ENCODE assay signal across 8 cellular contexts in the genomic region with DNA sequence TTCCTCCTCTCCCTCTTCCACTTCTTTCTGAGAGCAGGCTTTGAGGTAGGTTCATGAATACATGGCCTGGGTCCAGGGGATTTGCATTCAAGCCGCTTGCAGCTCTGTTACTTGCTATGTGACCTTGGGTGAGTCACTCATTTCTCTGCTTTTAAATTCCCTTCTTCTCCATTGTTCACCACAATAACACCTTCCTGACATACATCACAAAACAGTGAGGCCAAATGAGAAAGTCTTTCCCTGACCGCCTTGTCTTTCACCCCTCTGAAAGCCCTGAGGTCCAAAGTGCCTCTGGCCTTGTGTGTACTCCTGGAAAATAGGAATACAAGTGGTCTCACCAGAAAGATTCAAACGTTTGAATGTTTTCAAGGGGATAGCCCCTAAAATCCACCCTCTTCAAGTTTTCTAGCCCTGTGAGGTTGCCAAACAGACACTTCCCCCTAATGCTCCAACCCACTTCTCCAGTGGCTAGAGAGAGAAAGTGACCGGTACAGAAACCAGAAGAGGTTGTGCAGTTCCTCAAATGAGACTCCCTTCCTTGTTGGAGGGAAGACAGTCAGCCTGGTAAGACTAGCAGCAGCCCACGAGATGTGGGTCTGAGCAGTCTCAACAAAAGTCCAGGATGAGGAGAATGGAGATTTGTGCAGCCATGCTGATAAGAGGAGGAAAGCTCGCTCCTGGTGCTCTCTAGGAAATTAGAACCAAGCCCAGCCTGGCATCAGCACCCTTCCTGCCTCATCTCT.
DNase-seq lines count a peak whose midpoint lies in the region; ATAC-seq, FAIRE-seq and TF ChIP-seq lines count a peak whose summit lies in the region.

No MANE protein-coding gene starts in this region.

- DNase-seq in A673 (ENCODE audit: low spot score) (peak; percentile 54), IMR-90 (peak; percentile 96), astrocyte (ENCODE audit: low read depth) (peak; percentile 99), kidney glomerular epithelial cell (lab: John Stamatoyannopoulos, UW) (peak; percentile 48), NCI-H82 (lab: John Stamatoyannopoulos, UW) (no peak)
- no peak for DNase-seq in stimulated activated naive CD8-positive, alpha-beta T cell treated with anti-CD3 and anti-CD28 coated beads, Interleukin-15, Interleukin-2, amounts not matched to agents 100 U/mL and 50 U/mL, for 24 hours
- DNase-seq in activated effector memory CD4-positive, alpha-beta T cell treated with Interleukin-2 at 50 U/mL for 16 hours = no peak
- no peak for DNase-seq in activated CD8-positive, alpha-beta memory T cell treated with anti-CD3 and anti-CD28 coated beads for 24 hours

- H3K56ac ChIP-seq in IMR-90 (ENCODE audit: extremely low read depth, insufficient read depth, low read length) = peak overlapping the region; percentile 59; the same call in 1 of the 2 replicates

- H3K4me3 Mint-ChIP-seq in astrocyte (ENCODE audit: unreplicated experiment) = peak overlapping the region; percentile 73

- H4K20me1 ChIP-seq in IMR-90 (ENCODE audit: insufficient read depth, low read length) (no peaks in the 10 kb centered on the region), astrocyte (ENCODE audit: insufficient read depth, low read length) (no peaks in the 10 kb centered on the region)

- peak overlapping the region; percentile 20 for H2AK9ac ChIP-seq in IMR-90 (replicated peaks; ENCODE audit: low read depth, low read length, poor library complexity)

- H3K79me2 ChIP-seq in astrocyte (ENCODE audit: insufficient read depth, low read length) = no peaks in the 10 kb centered on the region

- POLR2A ChIA-PET in A673 (lab: Charles Lee; ENCODE audit: low non-redundant PET) (interaction anchor here (0.6 kb wide), 1 partner anchor 1206 kb away, joined by 3 read pairs; no protein-coding TSS in a partner anchor), IMR-90 (lab: Charles Lee; ENCODE audit: unreplicated experiment) (no interaction called here)

- BruUV-seq in A673 (replicated peaks; lab: Mats Ljungman, UMichigan) (no TSS peak), IMR-90 (replicated peaks; lab: Mats Ljungman, UMichigan) (no TSS peak)

- H3K23ac ChIP-seq in IMR-90 (ENCODE audit: low read depth, low read length) = peak overlapping the region; percentile 87; the same call in 1 of the 2 replicates

- peak overlapping the region; percentile 80 for H3K4ac ChIP-seq in IMR-90 (ENCODE audit: low read depth, low read length)

- peak overlapping the region; percentile 87 for H2AFZ ChIP-seq in IMR-90 (replicated peaks; ENCODE audit: low read length, poor library complexity)
- H2AFZ ChIP-seq in astrocyte (ENCODE audit: low read depth, low read length) = peak overlapping the region; percentile 54

- peak overlapping the region; percentile 1 for H2BK5ac ChIP-seq in IMR-90 (ENCODE audit: low read depth, low read length, poor library complexity, severe bottlenecking)

- H3K27me3 Mint-ChIP-seq in astrocyte (ENCODE audit: low read depth, unreplicated experiment) = no peaks in the 10 kb centered on the region

- H3K36me3 ChIP-seq in A673 (ENCODE audit: insufficient read depth, low read length, poor library complexity, severe bottlenecking) = no peaks in the 10 kb centered on the region
- no peaks in the 10 kb centered on the region for H3K36me3 ChIP-seq in IMR-90 (ENCODE audit: control insufficient read depth, insufficient read depth, low read length)
- no peaks in the 10 kb centered on the region for H3K36me3 ChIP-seq in astrocyte (ENCODE audit: insufficient read depth, low read length)

- peak overlapping the region; percentile 60; the same call in 2 of the 3 replicates for H2BK15ac ChIP-seq in IMR-90 (ENCODE audit: low read depth, low read length)

- dilution Hi-C loops in IMR-90 (cut with HindIII; ENCODE audit: low sequenced_read_pairs, unreplicated experiment) = no loop called here

- H3K4me2 ChIP-seq in IMR-90 (ENCODE audit: low read depth, low read length) = peak overlapping the region; percentile 65; the same call in 1 of the 2 replicates
- peak overlapping the region; percentile 84 for H3K4me2 ChIP-seq in astrocyte (ENCODE audit: low read length)

- ATAC-seq in IMR-90 (ENCODE audit: low read depth) = peak; percentile 21
- ATAC-seq in stimulated activated naive CD8-positive, alpha-beta T cell treated with anti-CD3 and anti-CD28 coated beads, Interleukin-15, Interleukin-2, amounts not matched to agents 100 U/mL and 50 U/mL, for 24 hours = peak; percentile 48

- peak overlapping the region; percentile 75 for H3K27ac Mint-ChIP-seq in astrocyte (ENCODE audit: unreplicated experiment)

- 0 out of 2 replicates have a peak overlapping the region, but pooled peaks have one; percentile 19 for H4K5ac ChIP-seq in IMR-90 (ENCODE audit: low read depth, low read length)

- no peaks in the 10 kb centered on the region for H3K9me3 ChIP-seq in A673 (ENCODE audit: low read depth, low read length, poor library complexity, severe bottlenecking)
- no peaks in the 10 kb centered on the region for H3K9me3 ChIP-seq in IMR-90 (ENCODE audit: control insufficient read depth, insufficient read depth, low read length)
- H3K9me3 ChIP-seq in astrocyte (ENCODE audit: insufficient read depth, low read depth, low read length) = no peaks in the 10 kb centered on the region

- H3K79me1 ChIP-seq in IMR-90 (ENCODE audit: low read depth in 1 of 2, low read length in 2 of 2) = peaks cover 4 to 19% of the 10 kb centered on the region in 2 experiments; a peak in 2 of 4 replicates

- CTCF ChIA-PET in A673 (lab: Charles Lee) = interaction anchor here (1.5 kb wide), 1 partner anchor 1209 kb away, joined by 7 read pairs; no protein-coding TSS in a partner anchor
- CTCF ChIA-PET in IMR-90 (lab: Yijun Ruan, JAX) = no interaction called here

- peak overlapping the region; percentile 55; the same call in 1 of the 2 replicates for H3K18ac ChIP-seq in IMR-90 (ENCODE audit: low read depth, low read length)

- no peak; the same call in 1 of the 2 replicates for TF ChIP-seq POLR2A in IMR-90 (IDR thresholded peaks at IDR 0.05; ENCODE audit: low read depth, low read length)

- TF ChIP-seq CTCF in A673 (conservative IDR thresholded peaks at IDR 0.05; ENCODE audit: low read depth, low read length) (no peak), IMR-90 (conservative IDR thresholded peaks at IDR 0.05; ENCODE audit: low read depth, low read length) (no peak), astrocyte (IDR thresholded peaks at IDR 0.05; ENCODE audit: insufficient read depth, low read depth, low read length) (no peak)

- peak overlapping the region; percentile 82 for H3K27ac ChIP-seq in A673 (ENCODE audit: low read depth, low read length, poor library complexity, severe bottlenecking)
- H3K27ac ChIP-seq in IMR-90 (ENCODE audit: insufficient read depth, low read length) = peak overlapping the region; percentile 69
- H3K27ac ChIP-seq in astrocyte (ENCODE audit: low read depth, low read length) = peak overlapping the region; percentile 90

- H3K9ac ChIP-seq in IMR-90 (ENCODE audit: low read depth, low read length) (no peak overlapping the region), astrocyte (ENCODE audit: low read length) (peak overlapping the region; percentile 81)

- H3K9me1 ChIP-seq in IMR-90 (ENCODE audit: insufficient read depth, low read length) = peaks cover 20% of the 10 kb centered on the region

- peaks cover 19% of the 10 kb centered on the region for H3K4me1 ChIP-seq in A673 (ENCODE audit: insufficient read depth, low read length, poor library complexity, severe bottlenecking)
- H3K4me1 ChIP-seq in IMR-90 (ENCODE audit: control insufficient read depth, insufficient read depth, low read length) = peaks cover 19% of the 10 kb centered on the region
- H3K4me1 ChIP-seq in astrocyte (ENCODE audit: insufficient read depth, low read length) = peaks cover 33% of the 10 kb centered on the region

- peak overlapping the region; percentile 83 for H4K91ac ChIP-seq in IMR-90 (ENCODE audit: insufficient read depth, low read depth, low read length)

- peak overlapping the region; percentile 46; the same call in 1 of the 2 replicates for H3K14ac ChIP-seq in IMR-90 (replicated peaks; ENCODE audit: low read depth, low read length)

- peak; percentile 11; the same call in 1 of the 2 replicates for TF ChIP-seq RAD21 in IMR-90 (IDR thresholded peaks at IDR 0.05; ENCODE audit: low read length)

- H2BK120ac ChIP-seq in IMR-90 (ENCODE audit: low read depth, low read length) = peak overlapping the region; percentile 87

- H2AK5ac ChIP-seq in IMR-90 (ENCODE audit: low read depth, low read length) = peak overlapping the region; percentile 96

- intact Hi-C loops in A673 (cut with micrococcal nuclease; ENCODE audit: unreplicated experiment) (no loop called here), IMR-90 (cut with micrococcal nuclease) (loop anchor here (1.0 kb wide), 1 partner anchor 322 kb away; no protein-coding TSS in a partner anchor)

- FAIRE-seq in astrocyte (lab: Jason Lieb, UNC) = peak; percentile 64

- peak overlapping the region; percentile 27 to 76; a peak in 2 of 4 replicates for H4K8ac ChIP-seq in IMR-90 (ENCODE audit: low read depth in 2 of 2, low read length in 2 of 2)

- H3K9me3 Mint-ChIP-seq in astrocyte (ENCODE audit: unreplicated experiment) = peaks cover 2% of the 10 kb centered on the region

- H3K27me3 ChIP-seq in A673 (replicated peaks; ENCODE audit: insufficient read depth, low read depth, low read length, poor library complexity) (no peaks in the 10 kb centered on the region), IMR-90 (ENCODE audit: control insufficient read depth, insufficient read depth, low read length) (no peaks in the 10 kb centered on the region), astrocyte (ENCODE audit: insufficient read depth, low read length) (no peaks in the 10 kb centered on the region)

- peak overlapping the region; percentile 48 for H3K4me3 ChIP-seq in A673 (ENCODE audit: low read depth, low read length, poor library complexity, severe bottlenecking)
- no peak overlapping the region for H3K4me3 ChIP-seq in IMR-90 (ENCODE audit: insufficient read depth, low read depth, low read length)
- H3K4me3 ChIP-seq in astrocyte (ENCODE audit: insufficient read depth, low read depth, low read length) = peak overlapping the region; percentile 39

- H3K36me3 Mint-ChIP-seq in astrocyte (ENCODE audit: low read depth, unreplicated experiment) = peaks cover 11% of the 10 kb centered on the region

- peaks cover 33% of the 10 kb centered on the region for H3K4me1 Mint-ChIP-seq in astrocyte (ENCODE audit: low read depth, unreplicated experiment)

- no CpG with 5 or more reads among the region's 6 CpGs for WGBS in IMR-90 (ENCODE audit: extremely low coverage in 2 of 2, insufficient read length in 1 of 2), 2 experiments

- in situ Hi-C loops in IMR-90 (cut with MboI; ENCODE audit: low sequenced_read_pairs) = no loop called here

- peak overlapping the region; percentile 74 for H2BK20ac ChIP-seq in IMR-90 (ENCODE audit: low read depth, low read length)

TF ChIP-seq in IMR-90, 13 proteins besides CTCF, POLR2A, EP300 and RAD21:
- no peak for TF ChIP-seq MAZ (IDR thresholded peaks at IDR 0.05; ENCODE audit: borderline replicate concordance, low read depth, low read length)
- TF ChIP-seq FOS (IDR thresholded peaks at IDR 0.05; ENCODE audit: low read depth, low read length) = peak; percentile 85
- TF ChIP-seq RCOR1 (IDR thresholded peaks at IDR 0.05; ENCODE audit: insufficient replicate concordance, low read length) = peak; percentile 54

Comparison
In these comparisons a context has a peak if more than half of its experiments do, and no peak if none do; other contexts are left out.
1. DNase-seq: peak in A673 (single experiment), IMR-90 (single experiment), astrocyte (single experiment) and kidney glomerular epithelial cell (single experiment); none in stimulated activated naive CD8-positive, alpha-beta T cell treated with anti-CD3 and anti-CD28 coated beads, Interleukin-15, Interleukin-2, amounts not matched to agents 100 U/mL and 50 U/mL, for 24 hours (single experiment), NCI-H82 (single experiment), activated effector memory CD4-positive, alpha-beta T cell treated with Interleukin-2 at 50 U/mL for 16 hours (single experiment) and activated CD8-positive, alpha-beta memory T cell treated with anti-CD3 and anti-CD28 coated beads for 24 hours (single experiment).
2. Peak in every context shown above with its lines, with median percentiles within 50 percentile points of each other: H3K27ac ChIP-seq.